ENCODE assay signal across 8 cellular contexts in genomic region chr18:48929951-48930713, GRCh38. TPM values are rescaled to one million over a fixed set of nuclear protein-coding genes. Genes with fewer than 3 reads are reported as not detected.
A peak's percentile ranks its signal among the peaks of the same experiment; 100 is the strongest.
DNase-seq lines count a peak whose midpoint lies in the region; TF ChIP-seq lines count a peak whose summit lies in the region.

No MANE protein-coding gene starts in this region.

- 64 to 66% methylated on average over 16 to 20 of the region's 20 CpGs for WGBS in endodermal cell (ENCODE audit: insufficient coverage in 1 of 2, insufficient read length in 1 of 2), 2 experiments

- H3K36me3 Mint-ChIP-seq in endodermal cell (ENCODE audit: low read depth): peaks cover 52% of the 10 kb centered on the region
- peaks cover 13% of the 10 kb centered on the region for H3K36me3 Mint-ChIP-seq in nephron (ENCODE audit: low read depth)

- no peaks in the 10 kb centered on the region for H3K27me3 ChIP-seq in BLaER1
- no peaks in the 10 kb centered on the region for H3K27me3 ChIP-seq in endodermal cell (ENCODE audit: control insufficient read depth, insufficient read depth, low read length, poor library complexity, severe bottlenecking)

- H3K27me3 Mint-ChIP-seq in endodermal cell (ENCODE audit: insufficient read depth) (no peaks in the 10 kb centered on the region), nephron (ENCODE audit: low read depth) (no peaks in the 10 kb centered on the region)

- DNase-seq in NCI-H526 treated with DMSO at 0.1 percent for 48 hours (lab: John Stamatoyannopoulos, UW) (peak; percentile 72), endodermal cell (no peak), NCI-H2081 treated with DMSO at 0.1 percent for 48 hours (lab: John Stamatoyannopoulos, UW) (no peak), RKO (ENCODE audit: low spot score) (no peak), cerebellar nuclear complex (lab: John Stamatoyannopoulos, UW) (no peak)
- no peak for DNase-seq in effector CD8-positive, alpha-beta T cell (lab: John Stamatoyannopoulos, UW)

- peaks cover 100% of the 10 kb centered on the region for H3K4me1 ChIP-seq in BLaER1
- H3K4me1 ChIP-seq in endodermal cell (ENCODE audit: control insufficient read depth, insufficient read depth, low read length): peaks cover 68% of the 10 kb centered on the region

- H3K9me3 Mint-ChIP-seq in endodermal cell (no peaks in the 10 kb centered on the region), nephron (no peaks in the 10 kb centered on the region)

- H3K9me3 ChIP-seq in BLaER1: no peaks in the 10 kb centered on the region
- H3K9me3 ChIP-seq in endodermal cell (ENCODE audit: control insufficient read depth, low read length): no peaks in the 10 kb centered on the region

- peak overlapping the region; percentile 90 for H3K27ac Mint-ChIP-seq in endodermal cell
- peak overlapping the region; percentile 90 to 97 (median 94) for H3K27ac Mint-ChIP-seq in nephron

- peak overlapping the region; percentile 38 for H3K4me3 Mint-ChIP-seq in endodermal cell
- H3K4me3 Mint-ChIP-seq in nephron: peak overlapping the region; percentile 72 to 76 (median 75)

- peak overlapping the region; percentile 36 for H3K27ac ChIP-seq in BLaER1
- H3K27ac ChIP-seq in endodermal cell (ENCODE audit: low read depth, low read length): peak overlapping the region; percentile 82

- H3K9ac ChIP-seq in BLaER1: no peak overlapping the region
- no peak overlapping the region for H3K9ac ChIP-seq in endodermal cell (ENCODE audit: extremely low read depth, low read length, poor library complexity, severe bottlenecking)

- H3K4me2 ChIP-seq in BLaER1: peak overlapping the region; percentile 96

- H3K4me3 ChIP-seq in BLaER1 (no peak overlapping the region), endodermal cell (ENCODE audit: low read length) (peak overlapping the region; percentile 30)

- H4K20me1 ChIP-seq in BLaER1: peaks cover 100% of the 10 kb centered on the region

- H3K4me1 Mint-ChIP-seq in endodermal cell: peaks cover 91% of the 10 kb centered on the region
- peaks cover 96% of the 10 kb centered on the region for H3K4me1 Mint-ChIP-seq in nephron

- no peak for TF ChIP-seq CTCF in endodermal cell (conservative IDR thresholded peaks at IDR 0.05)
- TF ChIP-seq CTCF in nephron (IDR thresholded peaks at IDR 0.05; ENCODE audit: unreplicated experiment in 3 of 3): no peak

- H3K36me3 ChIP-seq in BLaER1 (peaks cover 5% of the 10 kb centered on the region; the same call in 1 of the 2 replicates), endodermal cell (ENCODE audit: control insufficient read depth, insufficient read depth, low read length) (peaks cover 79% of the 10 kb centered on the region)

RNA-seq across cellular contexts. Expression of gene SMAD7, which starts 20.6 kb away (rescaled TPM):
- 10 to 100 TPM; 52.4 to 67.4 TPM for total RNA-seq in endodermal cell
- polyA plus RNA-seq in endodermal cell (2013, experiment 1 of 2): 16.5 TPM
- polyA plus RNA-seq in endodermal cell (2013, experiment 2 of 2): 16.2 TPM
